In genomic region chr2:208501217-208501616, GRCh38 we compare ENCODE assay signal across 13 cellular contexts.
DNase-seq lines count a peak whose midpoint lies in the region; ATAC-seq and TF ChIP-seq lines count a peak whose summit lies in the region.
"Had no signal": no experiment of that assay in that cellular context is flagged by ENCODE, and none has a peak within 500 bp of the region (broad histone marks: within the 10 kb centered on the region; RNA-seq: fewer than 3 reads in every experiment).

No MANE protein-coding gene starts in this region.

- H3K27me3 Mint-ChIP-seq in glutamatergic neuron (ENCODE audit: unreplicated experiment) = no peaks in the 10 kb centered on the region
- no peaks in the 10 kb centered on the region for H3K27me3 Mint-ChIP-seq in stimulated activated memory B cell treated with anti-CD40 and anti-IgM and Interleukin-4, amounts not matched to agents 10 μg/mL and 1 μg/mL and 100 μg/mL, for 72 hours
- H3K27me3 Mint-ChIP-seq in natural killer cell (ENCODE audit: low read depth in 2 of 2) = no peaks in the 10 kb centered on the region

- H3K4me1 Mint-ChIP-seq in glutamatergic neuron (ENCODE audit: low read depth, unreplicated experiment) (peaks cover 2% of the 10 kb centered on the region), natural killer cell (no peaks in the 10 kb centered on the region)
- no peaks in the 10 kb centered on the region for H3K4me1 Mint-ChIP-seq in stimulated activated memory B cell treated with anti-CD40 and anti-IgM and Interleukin-4, amounts not matched to agents 10 μg/mL and 1 μg/mL and 100 μg/mL, for 72 hours

- intact Hi-C loops in natural killer cell (cut with micrococcal nuclease) = no loop called here

- H3K36me3 Mint-ChIP-seq in glutamatergic neuron (ENCODE audit: unreplicated experiment) = no peaks in the 10 kb centered on the region
- H3K36me3 Mint-ChIP-seq in stimulated activated memory B cell treated with anti-CD40 and anti-IgM and Interleukin-4, amounts not matched to agents 10 μg/mL and 1 μg/mL and 100 μg/mL, for 72 hours = no peaks in the 10 kb centered on the region
- H3K36me3 Mint-ChIP-seq in natural killer cell = no peaks in the 10 kb centered on the region

- H3K27ac Mint-ChIP-seq in glutamatergic neuron (ENCODE audit: unreplicated experiment) = no peak overlapping the region
- H3K27ac Mint-ChIP-seq in stimulated activated memory B cell treated with anti-CD40 and anti-IgM and Interleukin-4, amounts not matched to agents 10 μg/mL and 1 μg/mL and 100 μg/mL, for 72 hours = no peak overlapping the region
- no peak overlapping the region for H3K27ac Mint-ChIP-seq in natural killer cell

- H3K4me3 Mint-ChIP-seq in glutamatergic neuron (ENCODE audit: unreplicated experiment) (no peak overlapping the region), natural killer cell (no peak overlapping the region)
- H3K4me3 Mint-ChIP-seq in stimulated activated memory B cell treated with anti-CD40 and anti-IgM and Interleukin-4, amounts not matched to agents 10 μg/mL and 1 μg/mL and 100 μg/mL, for 72 hours = no peak overlapping the region

- DNase-seq in NCI-H1092 (lab: John Stamatoyannopoulos, UW) = peak; percentile 68
- peak; percentile 18 to 58 for DNase-seq in NCI-H526 (lab: John Stamatoyannopoulos, UW)
- peak; percentile 35 for DNase-seq in glutamatergic neuron
- peak; percentile 5 for DNase-seq in renal cortical epithelial cell (ENCODE audit: low read depth)
- DNase-seq in cerebellar cortex (ENCODE audit: low spot score) = no peak
- DNase-seq in natural killer cell = no peak
- DNase-seq in NOMO-1 (lab: John Stamatoyannopoulos, UW; ENCODE audit: unreplicated experiment in 2 of 2) = no peak
- DNase-seq: esophagus squamous epithelium, KG1, left ventricle myocardium inferior, posterior cingulate gyrus, thyroid gland had no signal

- TF ChIP-seq CTCF in glutamatergic neuron (IDR thresholded peaks at IDR 0.05; ENCODE audit: partially characterized antibody, unreplicated experiment) (no peak), natural killer cell (IDR thresholded peaks at IDR 0.05) (no peak)

- H3K9me3 Mint-ChIP-seq in glutamatergic neuron (ENCODE audit: unreplicated experiment) = no peaks in the 10 kb centered on the region
- H3K9me3 Mint-ChIP-seq in stimulated activated memory B cell treated with anti-CD40 and anti-IgM and Interleukin-4, amounts not matched to agents 10 μg/mL and 1 μg/mL and 100 μg/mL, for 72 hours = no peaks in the 10 kb centered on the region
- H3K9me3 Mint-ChIP-seq in natural killer cell = peaks cover 2% of the 10 kb centered on the region in 2 donors

- no peak for ATAC-seq in stimulated activated memory B cell treated with anti-CD40 and anti-IgM and Interleukin-4, amounts not matched to agents 10 μg/mL and 1 μg/mL and 100 μg/mL, for 72 hours
- no peak for ATAC-seq in natural killer cell

Comparison
In these comparisons a context has a peak if more than half of its experiments do, and no peak if none do; other contexts are left out.
1. DNase-seq: peak in NCI-H1092 (single experiment), NCI-H526 (2 of 2), glutamatergic neuron (single experiment) and renal cortical epithelial cell (single experiment); none in cerebellar cortex (single experiment), natural killer cell (single experiment) and NOMO-1 (0 of 2).